ENCODE assay signal across 32 cellular contexts in the genomic region with DNA sequence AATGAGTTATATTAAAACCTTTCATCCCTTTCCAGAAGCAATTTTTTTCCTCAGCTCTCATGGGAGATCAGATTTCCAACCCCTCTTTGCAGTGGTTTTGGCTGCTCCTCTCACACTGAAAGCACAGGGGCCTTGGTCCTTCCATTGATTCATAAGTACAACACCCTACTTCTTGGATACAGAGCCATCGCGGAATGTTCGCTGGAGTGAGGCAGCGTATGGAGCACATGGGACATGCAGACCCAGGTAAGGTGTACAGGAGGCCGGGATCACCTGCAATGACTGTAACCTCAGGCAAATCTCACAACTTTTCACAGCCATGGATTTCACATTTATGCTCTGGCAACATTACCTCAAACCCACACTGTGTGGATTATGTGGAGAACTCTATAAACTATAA.
"Had no signal": no experiment of that assay in that cellular context is flagged by ENCODE, and none has a peak within 500 bp of the region (broad histone marks: within the 10 kb centered on the region; RNA-seq: fewer than 3 reads in every experiment).

No MANE protein-coding gene starts in this region.

- H3K36me3 Mint-ChIP-seq: activated naive CD8-positive, alpha-beta T cell had no signal

- DNase-seq: activated B cell treated with CpG ODN at 0.5 μM for 24 hours; activated CD4-positive, alpha-beta T cell treated with anti-CD3 and anti-CD28 coated beads for 48 hours; activated CD4-positive, alpha-beta T cell treated with anti-CD3 and anti-CD28 coated beads, Interleukin-2, amount 50 U/mL, for 1 hour; activated CD4-positive, alpha-beta T cell treated with anti-CD3 and anti-CD28 coated beads, Interleukin-2, amount 50 U/mL, for 48 hours; activated CD8-positive, alpha-beta memory T cell treated with anti-CD3 and anti-CD28 coated beads for 24 hours; activated CD8-positive, alpha-beta T cell treated with anti-CD3 and anti-CD28 coated beads for 36 hours; activated effector memory CD4-positive, alpha-beta T cell treated with Interleukin-2 at 50 U/mL for 16 hours; activated gamma-delta T cell treated with Interleukin-2 at 50 U/mL for 16 hours; activated naive CD4-positive, alpha-beta T cell treated with anti-CD3 and anti-CD28 coated beads, Interleukin-2, amount 50 U/mL, for 16 hours; activated naive CD4-positive, alpha-beta T cell treated with Interleukin-2 at 50 U/mL for 16 hours; activated T-cell treated with anti-CD3 and anti-CD28 coated beads, Interleukin-2, amount 50 U/mL, for 4 hours; amniotic stem cell; anterior cingulate cortex; brain microvascular endothelial cell; cortex of kidney; dermis blood vessel endothelial cell; effector CD4-positive, alpha-beta T cell; effector memory CD8-positive, alpha-beta T cell; erythroblast; foreskin keratinocyte; gastrocnemius medialis; glutamatergic neuron; heart left ventricle; T-helper 1 cell; T-helper 17 cell; T1000; WERI-Rb-1 had no signal

- H3K36me3 ChIP-seq: brain microvascular endothelial cell, esophagus muscularis mucosa, gastrocnemius medialis, heart left ventricle, WERI-Rb-1 had no signal

- ATAC-seq: activated CD4-positive, CD25-positive, alpha-beta regulatory T cell treated with anti-CD3 and anti-CD28 coated beads, Interleukin-2, amount 50 U/mL, for 24 hours; activated CD8-positive, alpha-beta T cell treated with anti-CD3 and anti-CD28 coated beads for 36 hours; activated T-cell treated with anti-CD3 and anti-CD28 coated beads, Interleukin-2, amount 50 U/mL, for 4 hours; activated T-helper 17 cell treated with anti-CD3 and anti-CD28 coated beads, Interleukin-2, amount 50 U/mL, for 72 hours; effector memory CD8-positive, alpha-beta T cell; foreskin keratinocyte; gastrocnemius medialis; heart left ventricle; T-helper 17 cell had no signal

- H3K4me3 Mint-ChIP-seq: activated B cell treated with CpG ODN at 0.5 μM for 24 hours; activated CD8-positive, alpha-beta T cell treated with anti-CD3 and anti-CD28 coated beads for 36 hours; activated naive CD8-positive, alpha-beta T cell; activated T-cell treated with anti-CD3 and anti-CD28 coated beads, Interleukin-2, amount 50 U/mL, for 4 hours; activated T-helper 17 cell treated with anti-CD3 and anti-CD28 coated beads, Interleukin-2, amount 50 U/mL, for 72 hours; effector memory CD8-positive, alpha-beta T cell; T-helper 17 cell; T-helper 2 cell treated with Interferon-gamma antibody and Interleukin-4, amounts not matched to agents 5 μg/mL and 100 μg/mL, for 36 hours had no signal

- H3K9me3 ChIP-seq: esophagus muscularis mucosa, gastrocnemius medialis, heart left ventricle had no signal

- H3K4me1 Mint-ChIP-seq: activated B cell treated with CpG ODN at 0.5 μM for 24 hours; activated T-helper 17 cell treated with anti-CD3 and anti-CD28 coated beads, Interleukin-2, amount 50 U/mL, for 72 hours had no signal

- H3K27ac ChIP-seq: brain microvascular endothelial cell, esophagus muscularis mucosa, foreskin keratinocyte, gastrocnemius medialis, heart left ventricle, WERI-Rb-1 had no signal

- H3K27me3 ChIP-seq: brain microvascular endothelial cell, esophagus muscularis mucosa, foreskin keratinocyte, gastrocnemius medialis, heart left ventricle had no signal

- H3K4me1 ChIP-seq: foreskin keratinocyte had no signal

- H3K4me3 ChIP-seq: esophagus muscularis mucosa, gastrocnemius medialis, heart left ventricle had no signal

- H3K27ac Mint-ChIP-seq: activated B cell treated with CpG ODN at 0.5 μM for 24 hours; activated CD8-positive, alpha-beta T cell treated with anti-CD3 and anti-CD28 coated beads for 36 hours; activated naive CD8-positive, alpha-beta T cell; activated T-helper 17 cell treated with anti-CD3 and anti-CD28 coated beads, Interleukin-2, amount 50 U/mL, for 72 hours; effector memory CD8-positive, alpha-beta T cell; T-helper 17 cell; T-helper 2 cell treated with Interferon-gamma antibody and Interleukin-4, amounts not matched to agents 5 μg/mL and 100 μg/mL, for 36 hours had no signal

- H3K9me3 Mint-ChIP-seq: activated B cell treated with CpG ODN at 0.5 μM for 24 hours; activated CD8-positive, alpha-beta T cell treated with anti-CD3 and anti-CD28 coated beads for 36 hours; activated T-cell treated with anti-CD3 and anti-CD28 coated beads, Interleukin-2, amount 50 U/mL, for 4 hours; activated T-helper 17 cell treated with anti-CD3 and anti-CD28 coated beads, Interleukin-2, amount 50 U/mL, for 72 hours; effector memory CD8-positive, alpha-beta T cell; T-helper 2 cell treated with Interferon-gamma antibody and Interleukin-4, amounts not matched to agents 5 μg/mL and 100 μg/mL, for 36 hours had no signal
